Comparison of ENCODE assay signal across 8 cellular contexts in the genomic region with DNA sequence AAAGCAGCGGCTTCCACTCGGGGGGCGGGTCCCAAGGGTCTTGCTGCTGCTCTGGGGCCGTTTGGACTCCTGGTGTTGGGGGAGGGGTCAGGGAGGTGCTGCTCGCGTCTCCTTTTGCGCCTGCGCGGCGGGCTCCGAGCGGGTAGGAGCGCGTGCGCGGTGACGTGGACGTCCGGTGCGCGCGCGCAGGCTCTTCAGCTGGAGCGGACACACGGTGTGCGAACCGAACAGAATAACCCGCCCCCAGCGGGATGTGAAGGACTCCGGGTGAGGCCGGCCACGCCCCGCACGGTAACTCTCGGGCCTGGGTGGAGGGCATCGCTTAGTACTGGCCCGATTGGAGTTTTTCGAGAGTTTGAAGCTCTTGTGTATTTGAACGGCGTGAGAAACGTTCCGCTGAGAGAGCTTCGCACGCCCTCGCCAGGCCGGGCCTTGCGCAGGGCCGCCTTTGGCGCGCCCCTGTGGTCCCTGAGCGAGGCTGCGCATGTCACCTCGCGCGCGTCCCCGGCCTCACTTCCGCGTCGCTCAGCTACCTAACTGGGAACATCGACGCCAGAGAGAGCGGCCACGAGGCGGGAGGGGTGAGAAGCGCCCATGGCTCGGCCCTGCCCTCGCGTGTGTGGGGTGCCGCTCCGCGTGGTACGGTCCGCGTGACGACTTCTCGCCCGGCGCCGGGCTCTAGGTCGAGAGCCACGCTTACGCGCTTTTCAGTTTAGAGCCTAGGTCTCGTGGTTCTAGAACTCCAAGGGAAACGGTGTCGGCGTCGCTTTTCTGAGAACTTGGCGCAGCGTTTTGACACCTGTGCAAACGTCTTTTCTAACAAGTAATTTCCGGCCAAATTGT. TPM values are rescaled to one million over a fixed set of nuclear protein-coding genes. Genes with fewer than 3 reads are reported as not detected.
DNase-seq lines count a peak whose midpoint lies in the region; ATAC-seq and TF ChIP-seq lines count a peak whose summit lies in the region.

A gene (plus strand): TSS at position 171 of the 843 bp plus-strand sequence.

- peak within 1 kb of the TSS; percentile 90 for H3K27ac ChIP-seq in KOPT-K1 (ENCODE audit: low read depth, low read length, poor library complexity, severe bottlenecking)
- peak within 1 kb of the TSS in 3 of 4 donors; percentile 83 to 88 (median 85) for H3K27ac ChIP-seq in gastroesophageal sphincter
- H3K27ac ChIP-seq in neutrophil = peak within 1 kb of the TSS; percentile 93
- peak within 1 kb of the TSS; percentile 77 for H3K27ac ChIP-seq in substantia nigra (ENCODE audit: low read depth, low read length, poor library complexity, severe bottlenecking)

- WGBS in gastroesophageal sphincter (ENCODE audit: low coverage in 1 of 2), 2 donors = 0% methylated on average over 1 of the region's 93 CpGs; no CpG with 5 or more reads in 1 of the 2 donors

- no peak for TF ChIP-seq EP300 in gastroesophageal sphincter (IDR thresholded peaks at IDR 0.05)

- TF ChIP-seq POLR2A in Raji (IDR thresholded peaks at IDR 0.05; ENCODE audit: insufficient read depth, low read depth, low read length) (peak; percentile 79), gastroesophageal sphincter (IDR thresholded peaks at IDR 0.05) (peak; percentile 26 to 35)

- H3K27me3 ChIP-seq in gastroesophageal sphincter = no peaks in the 10 kb centered on the region
- no peaks in the 10 kb centered on the region for H3K27me3 ChIP-seq in neutrophil

- H3K9me3 ChIP-seq in KOPT-K1 (ENCODE audit: insufficient read depth, low read length, poor library complexity, severe bottlenecking) = no peaks in the 10 kb centered on the region
- no peaks in the 10 kb centered on the region for H3K9me3 ChIP-seq in gastroesophageal sphincter
- H3K9me3 ChIP-seq in neutrophil = no peaks in the 10 kb centered on the region

- H3K36me3 ChIP-seq in KOPT-K1 (ENCODE audit: insufficient read depth, low read length) (no peaks in the 10 kb centered on the region), gastroesophageal sphincter (no peaks in the 10 kb centered on the region), neutrophil (no peaks in the 10 kb centered on the region)

- ATAC-seq in GM21786 (IDR thresholded peaks at IDR 0.05; ENCODE audit: unreplicated experiment) = peak; percentile 69
- peak; percentile 95 for ATAC-seq in gastroesophageal sphincter

- H3K4me3 ChIP-seq in gastroesophageal sphincter (peak within 1 kb of the TSS; percentile 59 to 63), neutrophil (ENCODE audit: low read depth in 1 of 2, low read length in 1 of 2) (peak within 1 kb of the TSS; percentile 77 to 96)

- TF ChIP-seq CTCF in gastroesophageal sphincter (IDR thresholded peaks at IDR 0.05) (peak in 2 of 4 experiments; percentile 26 to 32), neutrophil (IDR thresholded peaks at IDR 0.05) (peak; percentile 27)

- DNase-seq in EL (peak; percentile 93), substantia nigra (lab: John Stamatoyannopoulos, UW) (peak; percentile 26 to 90 (median 75))
- DNase-seq in activated naive CD4-positive, alpha-beta T cell (lab: John Stamatoyannopoulos, UW) = peak; percentile 66 to 84 (median 77)

- H3K4me1 ChIP-seq in gastroesophageal sphincter (peaks cover 0 to 48% (median 9%) of the 10 kb centered on the region in 3 donors), neutrophil (ENCODE audit: control insufficient read depth in 1 of 2, insufficient read depth in 1 of 2, low read depth in 1 of 2, low read length in 1 of 2) (peaks cover 22 to 25% of the 10 kb centered on the region in 2 experiments)

RNA-seq across cellular contexts. Expression of the gene that starts here (rescaled TPM):
- 10 to 100 TPM; 29.4 to 59.2 (median 44.9) TPM for total RNA-seq in gastroesophageal sphincter

Comparison
In these comparisons a context has a peak if more than half of its experiments do, and no peak if none do; other contexts are left out.
1. Peak in every context shown above with its lines: DNase-seq, ATAC-seq, H3K4me3 ChIP-seq and H3K27ac ChIP-seq.